In the genomic region with DNA sequence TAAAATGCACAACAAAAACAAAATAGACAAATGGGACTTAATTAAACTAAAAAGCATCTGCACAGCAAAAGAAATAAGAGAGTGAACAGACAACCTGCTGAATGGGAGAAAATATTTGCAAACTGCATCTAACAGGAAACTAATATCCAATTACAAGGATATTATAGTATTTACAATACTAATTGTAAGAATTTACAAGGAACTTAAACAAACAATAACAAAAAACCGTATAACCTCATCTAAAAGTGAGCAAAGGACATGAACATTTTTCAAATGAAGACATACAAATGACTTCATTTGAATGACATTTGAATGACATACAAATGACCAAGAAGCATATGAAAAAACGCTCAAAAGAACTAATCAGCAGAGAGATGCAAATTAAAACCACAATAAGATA, we compare ENCODE assay signal across 17 cellular contexts.
DNase-seq lines count a peak whose midpoint lies in the region; ATAC-seq, FAIRE-seq and TF ChIP-seq lines count a peak whose summit lies in the region.
"Had no signal": no experiment of that assay in that cellular context is flagged by ENCODE, and none has a peak within 500 bp of the region (broad histone marks: within the 10 kb centered on the region; RNA-seq: fewer than 3 reads in every experiment).

No MANE protein-coding gene starts in this region.

- intact Hi-C loops in PC-3 (cut with micrococcal nuclease) = loop anchor here (2.0 kb wide), 1 partner anchor 67 kb away; a partner anchor contains a TSS

- H3K36me3 ChIP-seq in GM23338 (ENCODE audit: insufficient read depth) = no peaks in the 10 kb centered on the region
- no peaks in the 10 kb centered on the region for H3K36me3 ChIP-seq in PC-3 (ENCODE audit: low read depth, low read length)
- H3K36me3 ChIP-seq in smooth muscle cell (ENCODE audit: low read depth) = no peaks in the 10 kb centered on the region
- H3K36me3 ChIP-seq: HAP-1 had no signal

- ATAC-seq in GM23338 (no peak), PC-3 (peak; percentile 18; the same call in 1 of the 2 replicates), HG02970 (IDR thresholded peaks at IDR 0.05; ENCODE audit: low FRiP score, unreplicated experiment) (no peak)
- ATAC-seq: GM12878, K562 had no signal

- H3F3A ChIP-seq in GM23338 (replicated peaks; ENCODE audit: low read depth) = no peaks in the 10 kb centered on the region
- H3F3A ChIP-seq in PC-3 (ENCODE audit: low read length, unreplicated experiment) = no peaks in the 10 kb centered on the region
- peaks cover 7% of the 10 kb centered on the region for H3F3A ChIP-seq in smooth muscle cell (ENCODE audit: low read depth)

- peak; percentile 46 for FAIRE-seq in A204.1 (lab: Jason Lieb, UNC)
- FAIRE-seq: GM12878, HTR-8/SVneo, K562 had no signal

- no peak overlapping the region for H3K4me3 Mint-ChIP-seq in GM23338
- no peak overlapping the region for H3K4me3 Mint-ChIP-seq in chondrocyte (ENCODE audit: unreplicated experiment)
- H3K4me3 Mint-ChIP-seq: CD14-positive monocyte; CD4-positive, alpha-beta memory T cell had no signal

- H3K27me3 ChIP-seq in GM23338 (ENCODE audit: insufficient read depth) (no peaks in the 10 kb centered on the region), PC-3 (ENCODE audit: low read length) (no peaks in the 10 kb centered on the region), smooth muscle cell (ENCODE audit: low read depth) (no peaks in the 10 kb centered on the region)
- H3K27me3 ChIP-seq: BLaER1 had no signal

- no peak overlapping the region for H3K4me3 ChIP-seq in GM23338
- H3K4me3 ChIP-seq in PC-3 (ENCODE audit: low read length) = no peak overlapping the region
- H3K4me3 ChIP-seq in smooth muscle cell = no peak overlapping the region
- H3K4me3 ChIP-seq: BLaER1, GM12878, HAP-1, K562 had no signal

- H3K27me3 Mint-ChIP-seq in GM23338 (ENCODE audit: insufficient read depth, low read depth, poor library complexity) (no peaks in the 10 kb centered on the region), chondrocyte (ENCODE audit: low read depth) (no peaks in the 10 kb centered on the region)
- H3K27me3 Mint-ChIP-seq: CD4-positive, alpha-beta memory T cell had no signal

- H3K27ac ChIP-seq in GM23338 (ENCODE audit: low read depth) (no peak overlapping the region), PC-3 (ENCODE audit: low read length) (no peak overlapping the region), smooth muscle cell (ENCODE audit: low read depth) (peak overlapping the region; percentile 3)
- H3K27ac ChIP-seq: BLaER1 had no signal

- no peaks in the 10 kb centered on the region for H3K36me3 Mint-ChIP-seq in GM23338 (ENCODE audit: low read depth)
- no peaks in the 10 kb centered on the region for H3K36me3 Mint-ChIP-seq in chondrocyte (ENCODE audit: low read depth)

- BruUV-seq in PC-3 (replicated peaks; lab: Mats Ljungman, UMichigan) = no TSS peak

- CTCF ChIA-PET in PC-3 (lab: Charles Lee) = no interaction called here

- no peaks in the 10 kb centered on the region for H3K9me3 ChIP-seq in PC-3 (ENCODE audit: low read length)
- no peaks in the 10 kb centered on the region for H3K9me3 ChIP-seq in smooth muscle cell (replicated peaks; ENCODE audit: low read depth)
- H3K9me3 ChIP-seq: BLaER1, HAP-1 had no signal

- H3K79me2 ChIP-seq in GM23338 (replicated peaks; ENCODE audit: insufficient read depth) (no peaks in the 10 kb centered on the region; the same call in 1 of the 2 replicates), PC-3 (ENCODE audit: low read length) (peaks cover 38% of the 10 kb centered on the region), smooth muscle cell (ENCODE audit: low read depth) (peaks cover 84% of the 10 kb centered on the region)

- H2AFZ ChIP-seq in GM23338 (no peak overlapping the region), PC-3 (ENCODE audit: low read length) (no peak overlapping the region), smooth muscle cell (ENCODE audit: low read depth) (no peak overlapping the region)

- H3K9me3 Mint-ChIP-seq in GM23338 (no peaks in the 10 kb centered on the region), chondrocyte (ENCODE audit: low read depth) (no peaks in the 10 kb centered on the region)
- H3K9me3 Mint-ChIP-seq: CD14-positive monocyte; CD4-positive, alpha-beta memory T cell had no signal

- H3K4me1 Mint-ChIP-seq in GM23338 (peaks cover 10% of the 10 kb centered on the region; the same call in 2 of the 3 replicates), chondrocyte (ENCODE audit: low read depth) (peaks cover 7% of the 10 kb centered on the region)

- H3K4me1 ChIP-seq in GM23338 (ENCODE audit: insufficient read depth) (no peaks in the 10 kb centered on the region), PC-3 (ENCODE audit: insufficient read depth, low read length) (peaks cover 13% of the 10 kb centered on the region), smooth muscle cell (ENCODE audit: low read depth) (peaks cover 11% of the 10 kb centered on the region)

- H3K27ac Mint-ChIP-seq in GM23338 = 0 out of 2 replicates have a peak overlapping the region, but pooled peaks have one; percentile 7
- no peak overlapping the region for H3K27ac Mint-ChIP-seq in chondrocyte (ENCODE audit: unreplicated experiment)
- H3K27ac Mint-ChIP-seq: CD14-positive monocyte had no signal

- H3K4me2 ChIP-seq in GM23338 (no peak overlapping the region), PC-3 (ENCODE audit: low read length) (no peak overlapping the region), smooth muscle cell (no peak overlapping the region)
- H3K4me2 ChIP-seq: BLaER1 had no signal

- TF ChIP-seq CTCF in GM23338 (conservative IDR thresholded peaks at IDR 0.05; ENCODE audit: low read depth in 2 of 2) (no peak), PC-3 (conservative IDR thresholded peaks at IDR 0.05; ENCODE audit: low read depth, low read length) (no peak), smooth muscle cell (IDR thresholded peaks at IDR 0.05; ENCODE audit: borderline replicate concordance, insufficient read depth, poor library complexity, severe bottlenecking) (no peak), chondrocyte (IDR thresholded peaks at IDR 0.05) (no peak)

- H3K9me2 ChIP-seq in GM23338 (ENCODE audit: insufficient read depth) (no peaks in the 10 kb centered on the region), PC-3 (replicated peaks; ENCODE audit: low read length) (no peaks in the 10 kb centered on the region)

- WGBS in smooth muscle cell (ENCODE audit: low lambda C conversion rate) = 92% methylated on average over 2 of the region's 2 CpGs

- H3K9ac ChIP-seq in PC-3 (ENCODE audit: low read length) = no peak overlapping the region
- no peak overlapping the region for H3K9ac ChIP-seq in smooth muscle cell (ENCODE audit: low read depth)
- H3K9ac ChIP-seq: BLaER1 had no signal

- H4K20me1 ChIP-seq in GM23338 (replicated peaks; ENCODE audit: insufficient read depth) (no peaks in the 10 kb centered on the region), PC-3 (ENCODE audit: low read length) (no peaks in the 10 kb centered on the region; the same call in 1 of the 2 replicates), smooth muscle cell (ENCODE audit: low read depth) (peaks cover 94% of the 10 kb centered on the region)

- POLR2A ChIA-PET in PC-3 (lab: Charles Lee; ENCODE audit: unreplicated experiment) = no interaction called here

- DNase-seq in GM23338 (ENCODE audit: low spot score) (no peak), PC-3 (no peak), smooth muscle cell (lab: John Stamatoyannopoulos, UW; ENCODE audit: unreplicated experiment) (no peak), DMS153 treated with DMSO at 0.1 percent for 48 hours (lab: John Stamatoyannopoulos, UW; ENCODE audit: unreplicated experiment) (no peak), chondrocyte (ENCODE audit: low spot score) (no peak)
- DNase-seq: CD4-positive, alpha-beta memory T cell; DMS153; DMS79 treated with DMSO at 0.1 percent for 48 hours; IMR-90 had no signal

TF ChIP-seq in GM23338, 12 proteins besides CTCF, POLR2A, EP300 and RAD21 (continues in another document):
- TF ChIP-seq JUNB (IDR thresholded peaks at IDR 0.05; ENCODE audit: unreplicated experiment) (no peak), ZNF331 (CRISPR knock-in tag; IDR thresholded peaks at IDR 0.05; ENCODE audit: low read depth) (no peak), EZH2phosphoT487 (IDR thresholded peaks at IDR 0.05; ENCODE audit: unreplicated experiment) (no peak), NANOG (IDR thresholded peaks at IDR 0.05; ENCODE audit: borderline replicate concordance) (no peak), EZH2 (IDR thresholded peaks at IDR 0.05; ENCODE audit: low read depth, unreplicated experiment) (no peak), STAT1 (IDR thresholded peaks at IDR 0.05; ENCODE audit: unreplicated experiment) (no peak), POLR2AphosphoS5 (IDR thresholded peaks at IDR 0.05; ENCODE audit: low read depth) (no peak), ZNF114 (CRISPR knock-in tag; IDR thresholded peaks at IDR 0.05) (no peak)
- TF ChIP-seq, protein P1, sequence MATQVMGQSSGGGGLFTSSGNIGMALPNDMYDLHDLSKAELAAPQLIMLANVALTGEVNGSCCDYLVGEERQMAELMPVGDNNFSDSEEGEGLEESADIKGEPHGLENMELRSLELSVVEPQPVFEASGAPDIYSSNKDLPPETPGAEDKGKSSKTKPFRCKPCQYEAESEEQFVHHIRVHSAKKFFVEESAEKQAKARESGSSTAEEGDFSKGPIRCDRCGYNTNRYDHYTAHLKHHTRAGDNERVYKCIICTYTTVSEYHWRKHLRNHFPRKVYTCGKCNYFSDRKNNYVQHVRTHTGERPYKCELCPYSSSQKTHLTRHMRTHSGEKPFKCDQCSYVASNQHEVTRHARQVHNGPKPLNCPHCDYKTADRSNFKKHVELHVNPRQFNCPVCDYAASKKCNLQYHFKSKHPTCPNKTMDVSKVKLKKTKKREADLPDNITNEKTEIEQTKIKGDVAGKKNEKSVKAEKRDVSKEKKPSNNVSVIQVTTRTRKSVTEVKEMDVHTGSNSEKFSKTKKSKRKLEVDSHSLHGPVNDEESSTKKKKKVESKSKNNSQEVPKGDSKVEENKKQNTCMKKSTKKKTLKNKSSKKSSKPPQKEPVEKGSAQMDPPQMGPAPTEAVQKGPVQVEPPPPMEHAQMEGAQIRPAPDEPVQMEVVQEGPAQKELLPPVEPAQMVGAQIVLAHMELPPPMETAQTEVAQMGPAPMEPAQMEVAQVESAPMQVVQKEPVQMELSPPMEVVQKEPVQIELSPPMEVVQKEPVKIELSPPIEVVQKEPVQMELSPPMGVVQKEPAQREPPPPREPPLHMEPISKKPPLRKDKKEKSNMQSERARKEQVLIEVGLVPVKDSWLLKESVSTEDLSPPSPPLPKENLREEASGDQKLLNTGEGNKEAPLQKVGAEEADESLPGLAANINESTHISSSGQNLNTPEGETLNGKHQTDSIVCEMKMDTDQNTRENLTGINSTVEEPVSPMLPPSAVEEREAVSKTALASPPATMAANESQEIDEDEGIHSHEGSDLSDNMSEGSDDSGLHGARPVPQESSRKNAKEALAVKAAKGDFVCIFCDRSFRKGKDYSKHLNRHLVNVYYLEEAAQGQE (IDR thresholded peaks at IDR 0.05; ENCODE audit: unreplicated experiment) = no peak
